ENCODE assay signal across 10 cellular contexts in the genomic region with DNA sequence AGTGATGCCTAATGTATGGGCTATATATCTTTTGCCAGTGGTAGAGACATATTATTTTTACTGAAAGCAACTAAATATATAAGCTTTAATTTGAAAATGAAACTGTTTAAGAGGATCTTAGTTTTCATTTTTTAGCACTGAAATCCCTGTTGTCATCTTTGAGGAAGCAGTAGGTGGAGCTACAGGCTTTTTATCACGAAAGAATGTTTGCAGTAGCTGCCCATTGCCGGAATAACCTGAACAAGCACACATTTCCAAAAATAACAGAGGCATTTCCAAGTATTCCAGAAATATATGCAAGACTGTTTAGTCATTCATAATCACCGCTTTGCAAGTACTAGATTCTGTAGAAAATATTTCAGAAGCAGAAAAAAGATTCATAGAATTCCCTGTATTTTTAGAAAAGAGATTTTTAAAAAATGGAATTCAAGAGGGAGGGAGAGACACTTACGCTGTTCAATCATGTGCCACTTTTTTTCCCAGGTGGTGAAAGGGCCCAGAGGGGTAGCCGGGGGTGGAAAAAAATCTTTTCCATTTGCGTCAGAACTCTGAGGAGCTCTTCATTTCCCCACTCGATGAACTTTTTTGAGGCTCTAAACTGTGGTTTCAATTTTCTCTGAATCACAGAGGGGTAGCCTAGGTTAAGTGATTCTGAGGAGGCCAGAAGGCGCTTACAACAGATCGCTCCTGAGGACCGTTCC.
DNase-seq lines count a peak whose midpoint lies in the region; ATAC-seq, FAIRE-seq and TF ChIP-seq lines count a peak whose summit lies in the region.
"Had no signal": no experiment of that assay in that cellular context is flagged by ENCODE, and none has a peak within 500 bp of the region (broad histone marks: within the 10 kb centered on the region; RNA-seq: fewer than 3 reads in every experiment).

No MANE protein-coding gene starts in this region.

- no peaks in the 10 kb centered on the region for H4K20me1 ChIP-seq in keratinocyte (ENCODE audit: control insufficient read depth, extremely low read depth, insufficient read depth, low read length)

- no peak overlapping the region for H3K27ac ChIP-seq in keratinocyte (ENCODE audit: control insufficient read depth, insufficient read depth, low read length)
- H3K27ac ChIP-seq: neutrophil, SJCRH30 had no signal

- dilution Hi-C loops in keratinocyte (cut with MboI; ENCODE audit: extremely low pct_ligation_motif_present, low sequenced_read_pairs): no loop called here

- H3K4me3 Mint-ChIP-seq in activated CD4-positive, alpha-beta T cell treated with anti-CD3 and anti-CD28 coated beads for 36 hours: no peak overlapping the region
- no peak overlapping the region for H3K4me3 Mint-ChIP-seq in activated T-helper 17 cell treated with anti-CD3 and anti-CD28 coated beads, Interleukin-2, amount 50 U/mL, for 72 hours

- H3K9me1 ChIP-seq in keratinocyte (ENCODE audit: control insufficient read depth, extremely low read depth, insufficient read depth, low read length): no peaks in the 10 kb centered on the region

- no peak for ATAC-seq in activated CD4-positive, alpha-beta T cell treated with anti-CD3 and anti-CD28 coated beads for 36 hours
- ATAC-seq in HG03354 (IDR thresholded peaks at IDR 0.05; ENCODE audit: poor library complexity, severe bottlenecking, unreplicated experiment): no peak
- ATAC-seq in activated T-helper 17 cell treated with anti-CD3 and anti-CD28 coated beads, Interleukin-2, amount 50 U/mL, for 72 hours (replicated peaks): no peak

- H3K27me3 Mint-ChIP-seq in activated CD4-positive, alpha-beta T cell treated with anti-CD3 and anti-CD28 coated beads for 36 hours: no peaks in the 10 kb centered on the region
- no peaks in the 10 kb centered on the region for H3K27me3 Mint-ChIP-seq in activated T-helper 17 cell treated with anti-CD3 and anti-CD28 coated beads, Interleukin-2, amount 50 U/mL, for 72 hours

- peak; percentile 35 to 56 (median 38) for TF ChIP-seq CTCF in keratinocyte (optimal IDR thresholded peaks at IDR 0.05 in 1 of 3, IDR thresholded peaks at IDR 0.05 in 1 of 3, conservative IDR thresholded peaks at IDR 0.05 in 1 of 3; ENCODE audit: extremely low read depth in 1 of 3, insufficient read depth in 2 of 3, low read length in 3 of 3)

- H3K4me3 ChIP-seq in adipocyte (ENCODE audit: low read length) (peak overlapping the region; percentile 68), keratinocyte (ENCODE audit: control insufficient read depth in 2 of 3, extremely low read depth in 1 of 3, insufficient read depth in 2 of 3, low read depth in 1 of 3, low read length in 3 of 3) (peak overlapping the region in 1 of 3 experiments; percentile 22)
- H3K4me3 ChIP-seq: SJCRH30 had no signal

- POLR2A ChIA-PET in activated CD4-positive, alpha-beta T cell treated with anti-CD3 and anti-CD28 coated beads for 36 hours (lab: Charles Lee): no interaction called here

- H3K79me2 ChIP-seq in keratinocyte (ENCODE audit: control insufficient read depth, insufficient read depth, low read length): no peaks in the 10 kb centered on the region

- DNase-seq in ELR (ENCODE audit: low read depth) (peak; percentile 9), NCI-H1105 treated with DMSO at 0.1 percent for 48 hours (lab: John Stamatoyannopoulos, UW) (peak; percentile 56), adipocyte (ENCODE audit: low read depth) (peak; percentile 67), keratinocyte (ENCODE audit: low read depth, low spot score) (no peak), activated T-cell treated with anti-CD3 and anti-CD28 coated beads for 4 hours (no peak)
- DNase-seq in activated CD4-positive, alpha-beta T cell treated with anti-CD3 and anti-CD28 coated beads for 36 hours: no peak

- H3K9me3 ChIP-seq in adipocyte (ENCODE audit: control insufficient read depth, low read length) (no peaks in the 10 kb centered on the region), keratinocyte (ENCODE audit: control insufficient read depth, low read depth, low read length) (no peaks in the 10 kb centered on the region)
- H3K9me3 ChIP-seq: neutrophil, SJCRH30 had no signal

- intact Hi-C loops in activated CD4-positive, alpha-beta T cell treated with anti-CD3 and anti-CD28 coated beads for 36 hours (cut with DNase I, micrococcal nuclease): no loop called here

- CTCF ChIA-PET in activated CD4-positive, alpha-beta T cell treated with anti-CD3 and anti-CD28 coated beads for 36 hours (lab: Charles Lee): interaction anchor here (0.7 kb wide), 1 partner anchor 9 kb away, joined by 3 read pairs; no protein-coding TSS in a partner anchor

- H3K4me1 ChIP-seq in adipocyte (ENCODE audit: control insufficient read depth, insufficient read depth, low read length) (peaks cover 10% of the 10 kb centered on the region), keratinocyte (ENCODE audit: control insufficient read depth, extremely low read depth, insufficient read depth, low read length) (no peaks in the 10 kb centered on the region)
- H3K4me1 ChIP-seq: SJCRH30 had no signal

- no peaks in the 10 kb centered on the region for H3K36me3 Mint-ChIP-seq in activated CD4-positive, alpha-beta T cell treated with anti-CD3 and anti-CD28 coated beads for 36 hours (ENCODE audit: low read depth)
- H3K36me3 Mint-ChIP-seq in activated T-helper 17 cell treated with anti-CD3 and anti-CD28 coated beads, Interleukin-2, amount 50 U/mL, for 72 hours (ENCODE audit: low read depth): no peaks in the 10 kb centered on the region

- H3K36me3 ChIP-seq in adipocyte (ENCODE audit: control insufficient read depth, insufficient read depth, low read length, severe bottlenecking) (no peaks in the 10 kb centered on the region), keratinocyte (ENCODE audit: control insufficient read depth in 2 of 2, extremely low read depth in 1 of 2, insufficient read depth in 2 of 2, low read length in 2 of 2) (no peaks in the 10 kb centered on the region)
- H3K36me3 ChIP-seq: neutrophil, SJCRH30 had no signal

- H3K4me2 ChIP-seq in keratinocyte (ENCODE audit: control insufficient read depth, extremely low read depth, insufficient read depth, low read depth, low read length): peak overlapping the region; percentile 59

- H3K4me1 Mint-ChIP-seq in activated CD4-positive, alpha-beta T cell treated with anti-CD3 and anti-CD28 coated beads for 36 hours: no peaks in the 10 kb centered on the region
- no peaks in the 10 kb centered on the region for H3K4me1 Mint-ChIP-seq in activated T-helper 17 cell treated with anti-CD3 and anti-CD28 coated beads, Interleukin-2, amount 50 U/mL, for 72 hours

- H3K9ac ChIP-seq in adipocyte (ENCODE audit: low read length) (peak overlapping the region; percentile 37), keratinocyte (ENCODE audit: control insufficient read depth, extremely low read depth, insufficient read depth, low read length) (no peak overlapping the region)

- H3K27me3 ChIP-seq in adipocyte (replicated peaks; ENCODE audit: control insufficient read depth, insufficient read depth, low read length) (peaks cover 27% of the 10 kb centered on the region), keratinocyte (ENCODE audit: control insufficient read depth, extremely low read depth, insufficient read depth, low read length) (no peaks in the 10 kb centered on the region)
- H3K27me3 ChIP-seq: SJCRH30 had no signal

- H3K9me3 Mint-ChIP-seq in activated CD4-positive, alpha-beta T cell treated with anti-CD3 and anti-CD28 coated beads for 36 hours (ENCODE audit: low read depth): no peaks in the 10 kb centered on the region
- H3K9me3 Mint-ChIP-seq in activated T-helper 17 cell treated with anti-CD3 and anti-CD28 coated beads, Interleukin-2, amount 50 U/mL, for 72 hours: no peaks in the 10 kb centered on the region

- H3K27ac Mint-ChIP-seq in activated CD4-positive, alpha-beta T cell treated with anti-CD3 and anti-CD28 coated beads for 36 hours: no peak overlapping the region
- H3K27ac Mint-ChIP-seq in activated T-helper 17 cell treated with anti-CD3 and anti-CD28 coated beads, Interleukin-2, amount 50 U/mL, for 72 hours: no peak overlapping the region

- peak overlapping the region; percentile 15 for H2AFZ ChIP-seq in keratinocyte (ENCODE audit: control insufficient read depth, low read length)

- FAIRE-seq in keratinocyte (lab: Jason Lieb, UNC): peak; percentile 90

Comparison
In these comparisons a context has a peak if more than half of its experiments do, and no peak if none do; other contexts are left out.
1. DNase-seq: peak in ELR (single experiment), NCI-H1105 treated with DMSO at 0.1 percent for 48 hours (single experiment) and adipocyte (single experiment); none in keratinocyte (single experiment), activated CD4-positive, alpha-beta T cell treated with anti-CD3 and anti-CD28 coated beads for 36 hours (single experiment) and activated T-cell treated with anti-CD3 and anti-CD28 coated beads for 4 hours (single experiment).